Comparison of ENCODE assay signal across 8 cellular contexts in genomic region chr4:106162278-106162677, GRCh38.
"Had no signal": no experiment of that assay in that cellular context is flagged by ENCODE, and none has a peak within 500 bp of the region (broad histone marks: within the 10 kb centered on the region; RNA-seq: fewer than 3 reads in every experiment).

No MANE protein-coding gene starts in this region.

- H3K9me3 ChIP-seq: HAP-1 had no signal

- DNase-seq: GOT3, H7, KG1 had no signal

- H3K27ac ChIP-seq: GM23248, HL-60 had no signal

- ATAC-seq: HCT116 had no signal

- H3K36me3 ChIP-seq: HAP-1 had no signal

- H3K4me1 ChIP-seq: HAP-1 had no signal

- FAIRE-seq: HTR-8/SVneo had no signal

- H2AFZ ChIP-seq: GM23248 had no signal

- H3K9ac ChIP-seq: GM23248 had no signal

- H3K4me3 ChIP-seq: GM23248, HAP-1 had no signal
